Comparison of ENCODE assay signal across 1 cellular context in genomic region chr17:29389994-29390855, GRCh38.
TF ChIP-seq lines count a peak whose summit lies in the region.

TAOK1 (plus strand) TSS chr17:29390363; CDS start chr17:29451549, 61,186 bp downstream.

TF ChIP-seq in GM12878, 131 proteins besides CTCF, POLR2A, EP300 and RAD21 (continued from another document and continues in another):
- TF ChIP-seq REST (IDR thresholded peaks at IDR 0.05; ENCODE audit: low read depth, low read length) (peak; percentile 73), ZNF384 (IDR thresholded peaks at IDR 0.05; ENCODE audit: borderline replicate concordance, low read depth, low read length) (no peak), USF1 (IDR thresholded peaks at IDR 0.05; ENCODE audit: borderline replicate concordance, extremely low read length, insufficient read depth, low read depth, low read length) (no peak), ESRRA (IDR thresholded peaks at IDR 0.05; ENCODE audit: low read length) (no peak), CBX3 (IDR thresholded peaks at IDR 0.05; ENCODE audit: borderline replicate concordance, low read depth) (no peak), TCF7 (IDR thresholded peaks at IDR 0.05; ENCODE audit: borderline replicate concordance) (no peak), JUNB (IDR thresholded peaks at IDR 0.05) (no peak), ZBTB11 (CRISPR knock-in tag; IDR thresholded peaks at IDR 0.05) (no peak), NKRF (conservative IDR thresholded peaks at IDR 0.05) (peak; percentile 75), STAT3 (IDR thresholded peaks at IDR 0.05; ENCODE audit: low read depth, low read length) (no peak), ZBTB4 (CRISPR knock-in tag; IDR thresholded peaks at IDR 0.05) (no peak), RB1 (IDR thresholded peaks at IDR 0.05; ENCODE audit: borderline replicate concordance) (0 out of 2 replicates have a peak, but pooled peaks have one; percentile 81), CHD2 (IDR thresholded peaks at IDR 0.05; ENCODE audit: borderline replicate concordance, low read depth, low read length) (peak; percentile 100), HDAC6 (IDR thresholded peaks at IDR 0.05; ENCODE audit: unreplicated experiment) (no peak), ETV6 (conservative IDR thresholded peaks at IDR 0.05 in 1 of 2, IDR thresholded peaks at IDR 0.05 in 1 of 2; ENCODE audit: borderline replicate concordance in 1 of 2, low read depth in 1 of 2) (no peak), ZNF622 (IDR thresholded peaks at IDR 0.05) (no peak), ZBTB33 (IDR thresholded peaks at IDR 0.05) (0 out of 2 replicates have a peak, but pooled peaks have one; percentile 31), CBX5 (IDR thresholded peaks at IDR 0.05; ENCODE audit: low read depth) (no peak), MXI1 (IDR thresholded peaks at IDR 0.05; ENCODE audit: low read depth, low read length) (peak; percentile 73), CUX1 (IDR thresholded peaks at IDR 0.05; ENCODE audit: insufficient replicate concordance, low read depth, low read length) (no peak), RELA (IDR thresholded peaks at IDR 0.05; ENCODE audit: borderline replicate concordance, partially characterized antibody) (no peak), NBN (IDR thresholded peaks at IDR 0.05) (peak; percentile 95), ZBTB40 (IDR thresholded peaks at IDR 0.05; ENCODE audit: borderline replicate concordance) (peak; percentile 43; the same call in 1 of the 2 replicates)
